30 cellular contexts compared by ENCODE assay signal in genomic region chr1:225544924-225545323, GRCh38.
DNase-seq lines count a peak whose midpoint lies in the region; ATAC-seq and TF ChIP-seq lines count a peak whose summit lies in the region.
"Had no signal": no experiment of that assay in that cellular context is flagged by ENCODE, and none has a peak within 500 bp of the region (broad histone marks: within the 10 kb centered on the region; RNA-seq: fewer than 3 reads in every experiment).

No MANE protein-coding gene starts in this region.

- no peak for TF ChIP-seq CTCF in transverse colon (IDR thresholded peaks at IDR 0.05)

- H3K9me3 ChIP-seq in stomach smooth muscle (ENCODE audit: control insufficient read depth in 2 of 2, low read length in 2 of 2) (no peaks in the 10 kb centered on the region), transverse colon (no peaks in the 10 kb centered on the region)
- H3K9me3 ChIP-seq: ascending aorta, esophagus squamous epithelium, heart right ventricle, SJSA1, testis had no signal

- in situ Hi-C loops in transverse colon (cut with MboI; ENCODE audit: low pct_ligation_motif_present in 1 of 4, low pct_unique_long_range_greater_than_20kb in 1 of 4, low sequenced_read_pairs in 3 of 4) = no loop called here

- no peak overlapping the region for H3K4me3 ChIP-seq in stomach smooth muscle (ENCODE audit: low read length in 2 of 2)
- H3K4me3 ChIP-seq in transverse colon = no peak overlapping the region
- H3K4me3 ChIP-seq: ascending aorta, esophagus squamous epithelium, heart right ventricle, SJSA1, testis had no signal

- no peaks in the 10 kb centered on the region for H3K27me3 ChIP-seq in layer of hippocampus (ENCODE audit: control insufficient read depth, insufficient read depth, low read length)
- H3K27me3 ChIP-seq in stomach smooth muscle (ENCODE audit: control insufficient read depth in 1 of 2, insufficient read depth in 2 of 2, low read length in 2 of 2) = no peaks in the 10 kb centered on the region
- no peaks in the 10 kb centered on the region for H3K27me3 ChIP-seq in transverse colon
- H3K27me3 ChIP-seq: ascending aorta, esophagus squamous epithelium, heart right ventricle, SJSA1, testis had no signal

- intact Hi-C loops in transverse colon (cut with DNase I; ENCODE audit: low total_unique reads) = no loop called here

- peak in 2 of 3 experiments; percentile 20 to 78 for DNase-seq in NCI-H1417 (lab: John Stamatoyannopoulos, UW)
- DNase-seq in NCI-H1417 treated with DMSO at 0.1 percent for 48 hours (lab: John Stamatoyannopoulos, UW) = no peak
- DNase-seq in NCI-H748 treated with DMSO at 0.1 percent for 48 hours (lab: John Stamatoyannopoulos, UW) = peak; percentile 16
- no peak for DNase-seq in transverse colon
- DNase-seq: 8988T; activated B cell treated with CpG ODN at 0.5 μM for 24 hours; activated CD4-positive, alpha-beta T cell treated with anti-CD3 and anti-CD28 coated beads, Interleukin-2, amount 50 U/mL, for 1 hour; activated effector memory CD4-positive, alpha-beta T cell treated with anti-CD3 and anti-CD28 coated beads, Interleukin-2, amount 50 U/mL, for 16 hours; activated T-cell treated with anti-CD3 and anti-CD28 coated beads, Interleukin-2, amount 50 U/mL, for 24 hours; COR-L47; esophagus squamous epithelium; HCEC 1CT; heart right ventricle; Karpas-422; kidney; midbrain; naive B cell; NCI-H2029; NCI-H345; NCI-H82; testis had no signal

- H3K9ac ChIP-seq in stomach smooth muscle (ENCODE audit: low read length in 2 of 2) = no peak overlapping the region

- H3K27ac ChIP-seq in layer of hippocampus (ENCODE audit: low read depth, low read length) (peak overlapping the region; percentile 21), stomach smooth muscle (ENCODE audit: low read length) (peak overlapping the region; percentile 37), transverse colon (peak overlapping the region in 2 of 4 donors; percentile 19 to 31)
- H3K27ac ChIP-seq: esophagus squamous epithelium, RWPE1, SJSA1, testis had no signal

- H3K4me1 ChIP-seq in stomach smooth muscle (ENCODE audit: control insufficient read depth, insufficient read depth, low read length) (peaks cover 30% of the 10 kb centered on the region), transverse colon (peaks cover 0 to 18% (median 5%) of the 10 kb centered on the region in 4 donors)
- H3K4me1 ChIP-seq: SJSA1, testis had no signal

- no peak for TF ChIP-seq POLR2A in transverse colon (IDR thresholded peaks at IDR 0.05)

- ATAC-seq in HG03565 (IDR thresholded peaks at IDR 0.05; ENCODE audit: unreplicated experiment) = no peak
- ATAC-seq in GM18867 (IDR thresholded peaks at IDR 0.05; ENCODE audit: unreplicated experiment) = no peak
- ATAC-seq: HepG2; stimulated activated memory B cell treated with anti-CD40 and anti-IgM and Interleukin-4, amounts not matched to agents 10 μg/mL and 1 μg/mL and 100 μg/mL, for 72 hours had no signal

- no peaks in the 10 kb centered on the region for H3K36me3 ChIP-seq in stomach smooth muscle (ENCODE audit: control insufficient read depth in 2 of 2, insufficient read depth in 2 of 2, low read length in 2 of 2)
- no peaks in the 10 kb centered on the region for H3K36me3 ChIP-seq in transverse colon
- H3K36me3 ChIP-seq: ascending aorta, esophagus squamous epithelium had no signal

- no peak for TF ChIP-seq EP300 in transverse colon (IDR thresholded peaks at IDR 0.05; ENCODE audit: low read depth)

- WGBS in transverse colon (ENCODE audit: low coverage in 1 of 2), 2 donors = 75 to 79% methylated on average over 1 of the region's 1 CpG

Comparison
In these comparisons a context has a peak if more than half of its experiments do, and no peak if none do; other contexts are left out.
1. DNase-seq: peak in NCI-H1417 (2 of 3) and NCI-H748 treated with DMSO at 0.1 percent for 48 hours (single experiment); none in NCI-H1417 treated with DMSO at 0.1 percent for 48 hours (single experiment) and transverse colon (single experiment).